Comparison of ENCODE assay signal across 2 cellular contexts in genomic region chr7:17706255-17706654, GRCh38.
TF ChIP-seq lines count a peak whose summit lies in the region.

No MANE protein-coding gene starts in this region.

TF ChIP-seq in A549, 52 proteins besides CTCF, POLR2A, EP300 and RAD21 (continued from another document):
- TF ChIP-seq PBX3 (IDR thresholded peaks at IDR 0.05) (no peak), HOXB5 (CRISPR knock-in tag; IDR thresholded peaks at IDR 0.05) (no peak), USF2 (IDR thresholded peaks at IDR 0.05) (no peak), FOSL2 (IDR thresholded peaks at IDR 0.05) (no peak), FOSL2 (CRISPR knock-in tag; IDR thresholded peaks at IDR 0.05) (no peak), HOXB13 (CRISPR knock-in tag; IDR thresholded peaks at IDR 0.05; ENCODE audit: low read depth) (no peak), BHLHE40 (IDR thresholded peaks at IDR 0.05; ENCODE audit: low read depth, low read length) (no peak)

TF ChIP-seq in SK-N-SH, 30 proteins besides CTCF, POLR2A, EP300 and RAD21 (continued from another document):
- no peak for TF ChIP-seq FOXJ3 (CRISPR knock-in tag; IDR thresholded peaks at IDR 0.05)
- TF ChIP-seq YY1 (IDR thresholded peaks at IDR 0.05; ENCODE audit: low read depth), result no peak
- no peak for TF ChIP-seq CHD2 (IDR thresholded peaks at IDR 0.05; ENCODE audit: low read length, partially characterized antibody)
- no peak for TF ChIP-seq IRF3 (IDR thresholded peaks at IDR 0.05; ENCODE audit: low read depth, low read length)
- TF ChIP-seq JUND (IDR thresholded peaks at IDR 0.05), result no peak
- TF ChIP-seq USF2 (IDR thresholded peaks at IDR 0.05; ENCODE audit: borderline replicate concordance, low read depth, low read length), result no peak
- no peak for TF ChIP-seq MEF2A (IDR thresholded peaks at IDR 0.05; ENCODE audit: borderline replicate concordance, low read depth)
- no peak for TF ChIP-seq TAF1 (IDR thresholded peaks at IDR 0.05; ENCODE audit: borderline replicate concordance, low read depth, low read length)
- TF ChIP-seq RXRA (IDR thresholded peaks at IDR 0.05; ENCODE audit: borderline replicate concordance, low read depth), result no peak
- TF ChIP-seq MAX (IDR thresholded peaks at IDR 0.05; ENCODE audit: low read depth), result no peak
- no peak for TF ChIP-seq NRF1 (IDR thresholded peaks at IDR 0.05; ENCODE audit: low read depth, low read length)
- no peak for TF ChIP-seq GABPA (IDR thresholded peaks at IDR 0.05; ENCODE audit: low read depth)
- TF ChIP-seq GATA2 (CRISPR knock-in tag; IDR thresholded peaks at IDR 0.05), result no peak
